Comparison of ENCODE assay signal across 23 cellular contexts in the genomic region with DNA sequence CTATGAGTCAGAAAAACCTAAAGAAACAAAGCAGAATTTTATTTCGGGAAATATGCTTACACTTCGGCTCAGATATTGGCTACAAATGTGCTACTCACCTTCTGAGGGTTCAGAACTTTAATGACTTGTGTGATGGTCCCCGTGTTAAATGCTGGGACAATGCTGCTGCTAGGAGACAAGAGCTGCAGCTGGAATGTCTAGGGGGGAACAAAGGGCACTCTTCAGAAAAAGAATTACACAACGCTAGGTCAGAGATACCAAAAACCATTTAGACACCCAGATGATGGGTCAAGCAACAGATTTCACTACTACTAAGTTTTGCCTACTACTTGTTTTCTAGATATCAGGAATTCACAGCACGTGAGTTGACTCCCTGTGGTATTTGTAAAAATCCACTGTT.
"Had no signal": no experiment of that assay in that cellular context is flagged by ENCODE, and none has a peak within 500 bp of the region (broad histone marks: within the 10 kb centered on the region; RNA-seq: fewer than 3 reads in every experiment).

No MANE protein-coding gene starts in this region.

- DNase-seq: activated CD4-positive, alpha-beta memory T cell treated with anti-CD3 and anti-CD28 coated beads for 36 hours; activated CD4-positive, alpha-beta T cell treated with anti-CD3 and anti-CD28 coated beads for 4 hours; activated CD4-positive, CD25-positive, alpha-beta regulatory T cell; activated gamma-delta T cell; activated naive CD4-positive, alpha-beta T cell treated with anti-CD3 and anti-CD28 coated beads, Interleukin-2, amount 50 U/mL, for 16 hours; activated naive CD8-positive, alpha-beta T cell treated with anti-CD3 and anti-CD28 coated beads, Interleukin-2, amount 50 U/mL, for 24 hours; cortex of kidney; effector CD4-positive, alpha-beta T cell; foreskin keratinocyte; immature natural killer cell; left ventricle myocardium inferior; natural killer cell; occipital lobe; posterior cingulate gyrus; retina; sigmoid colon; stimulated activated CD4-positive, alpha-beta T cell treated with anti-CD3 and anti-CD28 coated beads, Interleukin-15, amount 100 ng/mL, for 24 hours; stimulated activated naive B cell treated with anti-CD40 and anti-IgM and Interleukin-4, amounts not matched to agents 10 μg/mL and 1 μg/mL and 100 μg/mL, for 72 hours; T-helper 17 cell had no signal

- H3K4me3 ChIP-seq: cardiac muscle cell, left ventricle myocardium inferior, sigmoid colon, smooth muscle cell, thoracic aorta had no signal

- H3K4me3 Mint-ChIP-seq: activated CD4-positive, alpha-beta memory T cell treated with anti-CD3 and anti-CD28 coated beads for 36 hours; activated naive CD8-positive, alpha-beta T cell treated with anti-CD3 and anti-CD28 coated beads, Interleukin-2, amount 50 U/mL, for 24 hours; immature natural killer cell; mesothelial cell of epicardium; natural killer cell; stimulated activated naive B cell treated with anti-CD40 and anti-IgM and Interleukin-4, amounts not matched to agents 10 μg/mL and 1 μg/mL and 100 μg/mL, for 72 hours; T-helper 17 cell had no signal

- H3K4me1 Mint-ChIP-seq: immature natural killer cell, mesothelial cell of epicardium, T-helper 17 cell had no signal

- H3K27me3 ChIP-seq: cardiac muscle cell, foreskin keratinocyte, sigmoid colon had no signal

- H3K27me3 Mint-ChIP-seq: activated CD4-positive, alpha-beta memory T cell treated with anti-CD3 and anti-CD28 coated beads for 36 hours; activated naive CD8-positive, alpha-beta T cell treated with anti-CD3 and anti-CD28 coated beads, Interleukin-2, amount 50 U/mL, for 24 hours; stimulated activated naive B cell treated with anti-CD40 and anti-IgM and Interleukin-4, amounts not matched to agents 10 μg/mL and 1 μg/mL and 100 μg/mL, for 72 hours; T-helper 17 cell had no signal

- H3K4me2 ChIP-seq: smooth muscle cell had no signal

- ATAC-seq: activated naive CD8-positive, alpha-beta T cell treated with anti-CD3 and anti-CD28 coated beads, Interleukin-2, amount 50 U/mL, for 24 hours; foreskin keratinocyte; natural killer cell; stimulated activated naive B cell treated with anti-CD40 and anti-IgM and Interleukin-4, amounts not matched to agents 10 μg/mL and 1 μg/mL and 100 μg/mL, for 72 hours; T-helper 17 cell had no signal

- H3K27ac Mint-ChIP-seq: activated CD4-positive, alpha-beta memory T cell treated with anti-CD3 and anti-CD28 coated beads for 36 hours; activated naive CD8-positive, alpha-beta T cell treated with anti-CD3 and anti-CD28 coated beads, Interleukin-2, amount 50 U/mL, for 24 hours; mesothelial cell of epicardium; natural killer cell; stimulated activated naive B cell treated with anti-CD40 and anti-IgM and Interleukin-4, amounts not matched to agents 10 μg/mL and 1 μg/mL and 100 μg/mL, for 72 hours; T-helper 17 cell had no signal

- H3K9me3 ChIP-seq: left ventricle myocardium inferior, sigmoid colon, thoracic aorta had no signal

- H3K27ac ChIP-seq: cardiac muscle cell, foreskin keratinocyte, left ventricle myocardium inferior, sigmoid colon, thoracic aorta had no signal

- H3K4me1 ChIP-seq: foreskin keratinocyte, left ventricle myocardium inferior, sigmoid colon had no signal

- H3K9me3 Mint-ChIP-seq: activated CD4-positive, alpha-beta memory T cell treated with anti-CD3 and anti-CD28 coated beads for 36 hours; activated naive CD8-positive, alpha-beta T cell treated with anti-CD3 and anti-CD28 coated beads, Interleukin-2, amount 50 U/mL, for 24 hours; immature natural killer cell; mesothelial cell of epicardium; natural killer cell; stimulated activated naive B cell treated with anti-CD40 and anti-IgM and Interleukin-4, amounts not matched to agents 10 μg/mL and 1 μg/mL and 100 μg/mL, for 72 hours had no signal
